In genomic region chr2:86249843-86250402, GRCh38 we compare ENCODE assay signal across 8 cellular contexts. TPM values are rescaled to one million over a fixed set of nuclear protein-coding genes. Genes with fewer than 3 reads are reported as not detected.
DNase-seq lines count a peak whose midpoint lies in the region; ATAC-seq and TF ChIP-seq lines count a peak whose summit lies in the region.

No MANE protein-coding gene starts in this region.

- H3K36me3 ChIP-seq in cardiac muscle cell: no peaks in the 10 kb centered on the region
- no peaks in the 10 kb centered on the region for H3K36me3 ChIP-seq in brain microvascular endothelial cell (replicated peaks)

- peak; percentile 14 for TF ChIP-seq CTCF in cardiac muscle cell (IDR thresholded peaks at IDR 0.05; ENCODE audit: low read depth, low read length)
- peak; percentile 3 for TF ChIP-seq CTCF in brain microvascular endothelial cell (IDR thresholded peaks at IDR 0.05; ENCODE audit: low read depth, low read length, missing control alignments)

- H3K27ac ChIP-seq in cardiac muscle cell (no peak overlapping the region), brain microvascular endothelial cell (no peak overlapping the region)

- peaks cover 10% of the 10 kb centered on the region for H3K4me1 ChIP-seq in cardiac muscle cell (ENCODE audit: low read depth)

- DNase-seq in cardiac muscle cell (ENCODE audit: low read depth in 1 of 2, low spot score in 1 of 2): peak in 1 of 2 donors; percentile 24
- DNase-seq in Right ventricle myocardium superior: no peak
- DNase-seq in brain microvascular endothelial cell: no peak
- peak; percentile 66 for DNase-seq in superior temporal gyrus (ENCODE audit: extremely low spot score)
- DNase-seq in NK-92 (lab: John Stamatoyannopoulos, UW; ENCODE audit: unreplicated experiment): no peak
- DNase-seq in stimulated activated CD4-positive, alpha-beta T cell treated with anti-CD3 and anti-CD28 coated beads, Interleukin-4, amount 100 ng/mL, for 4 hours: no peak
- DNase-seq in activated CD4-positive, alpha-beta T cell treated with anti-CD3 and anti-CD28 coated beads for 48 hours: no peak

- ATAC-seq in Right ventricle myocardium superior (ENCODE audit: poor library complexity): no peak
- ATAC-seq in HG03378 (IDR thresholded peaks at IDR 0.05; ENCODE audit: unreplicated experiment): peak; percentile 59

- no peaks in the 10 kb centered on the region for H3K27me3 ChIP-seq in cardiac muscle cell
- H3K27me3 ChIP-seq in brain microvascular endothelial cell (replicated peaks): peaks cover 8% of the 10 kb centered on the region

- H3K9me3 ChIP-seq in cardiac muscle cell (ENCODE audit: low read depth): no peaks in the 10 kb centered on the region

- no peak overlapping the region for H3K4me3 ChIP-seq in cardiac muscle cell
- H3K4me3 ChIP-seq in brain microvascular endothelial cell (ENCODE audit: low read depth, low read length): no peak overlapping the region

- intact Hi-C loops in Right ventricle myocardium superior (cut with DNase I): no loop called here

- in situ Hi-C loops in brain microvascular endothelial cell (cut with HindIII; ENCODE audit: low pct_ligation_motif_present, low sequenced_read_pairs): no loop called here

RNA-seq across cellular contexts. Expression of gene MRPL35, which starts 50.7 kb away (rescaled TPM):
- 22.1 and 22.6 TPM in 2 replicates for total RNA-seq in cardiac muscle cell
- polyA plus RNA-seq in cardiac muscle cell: 24.4 and 30.2 TPM in 2 replicates
- 86.5 TPM for total RNA-seq in Right ventricle myocardium superior

RNA-seq across cellular contexts. Expression of gene IMMT, which starts 54.7 kb away (rescaled TPM):
- total RNA-seq in cardiac muscle cell (107 and 112 TPM in 2 replicates), Right ventricle myocardium superior (301 TPM)
- 188 and 196 TPM in 2 replicates for polyA plus RNA-seq in cardiac muscle cell
